Comparison of ENCODE assay signal across 1 cellular context in the genomic region with DNA sequence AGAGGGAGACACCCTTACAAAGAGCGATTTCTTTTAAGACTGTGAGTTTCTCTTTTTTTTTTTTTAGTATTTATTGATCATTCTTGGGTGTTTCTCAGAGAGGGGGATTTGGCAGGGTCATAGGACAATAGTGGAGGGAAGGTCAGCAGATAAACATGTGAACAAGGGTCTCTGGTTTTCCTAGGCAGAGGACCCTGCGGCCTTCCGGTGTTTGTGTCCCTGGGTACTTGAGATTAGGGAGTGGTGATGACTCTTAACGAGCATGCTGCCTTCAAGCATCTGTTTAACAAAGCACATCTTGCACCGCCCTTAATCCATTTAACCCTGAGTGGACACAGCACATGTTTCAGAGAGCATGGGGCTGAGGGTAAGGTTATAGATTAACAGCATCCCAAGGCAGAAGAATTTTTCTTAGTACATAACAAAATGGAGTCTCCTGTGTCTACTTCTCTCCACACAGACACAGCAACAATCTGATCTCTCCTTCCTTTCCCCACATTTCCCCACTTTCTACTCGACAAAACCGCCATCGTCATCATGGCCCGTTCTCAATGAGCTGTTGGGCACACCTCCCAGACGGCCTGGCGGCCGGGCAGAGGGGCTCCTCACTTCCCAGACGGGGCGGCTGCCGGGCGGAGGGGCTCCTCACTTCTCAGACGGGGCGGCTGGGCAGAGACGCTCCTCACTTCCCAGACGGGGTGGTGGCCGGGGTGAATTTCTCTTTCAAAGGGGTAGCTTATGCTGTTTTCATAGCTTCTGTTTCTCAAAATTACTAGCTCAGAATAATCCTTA.
TF ChIP-seq lines count a peak whose summit lies in the region.
"Not testable (repeated sequence)": the region's sequence is repeated elsewhere in the genome, so short reads cannot be mapped to it uniquely, and the experiment has no call there.

No MANE protein-coding gene starts in this region.

TF ChIP-seq in K562, 482 proteins besides CTCF, POLR2A, EP300 and RAD21 (continued from another document and continues in another):
- TF ChIP-seq, protein P1, sequence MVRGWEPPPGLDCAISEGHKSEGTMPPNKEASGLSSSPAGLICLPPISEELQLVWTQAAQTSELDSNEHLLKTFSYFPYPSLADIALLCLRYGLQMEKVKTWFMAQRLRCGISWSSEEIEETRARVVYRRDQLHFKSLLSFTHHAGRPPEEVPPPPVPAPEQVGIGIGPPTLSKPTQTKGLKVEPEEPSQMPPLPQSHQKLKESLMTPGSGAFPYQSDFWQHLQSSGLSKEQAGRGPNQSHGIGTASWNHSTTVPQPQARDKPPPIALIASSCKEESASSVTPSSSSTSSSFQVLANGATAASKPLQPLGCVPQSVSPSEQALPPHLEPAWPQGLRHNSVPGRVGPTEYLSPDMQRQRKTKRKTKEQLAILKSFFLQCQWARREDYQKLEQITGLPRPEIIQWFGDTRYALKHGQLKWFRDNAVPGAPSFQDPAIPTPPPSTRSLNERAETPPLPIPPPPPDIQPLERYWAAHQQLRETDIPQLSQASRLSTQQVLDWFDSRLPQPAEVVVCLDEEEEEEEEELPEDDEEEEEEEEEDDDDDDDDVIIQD (CRISPR knock-in tag; IDR thresholded peaks at IDR 0.05), result peak; percentile 67; the same call in 1 of the 2 replicates
- TF ChIP-seq ZNF354B (CRISPR knock-in tag; IDR thresholded peaks at IDR 0.05) (0 out of 2 replicates have a peak, but pooled peaks have one; percentile 34), MAFG (tag; conservative IDR thresholded peaks at IDR 0.05) (peak; percentile 37; the same call in 1 of the 2 replicates), ZBTB7A (IDR thresholded peaks at IDR 0.05; ENCODE audit: borderline replicate concordance, control insufficient read depth, low read depth, low read length) (0 out of 2 replicates have a peak, but pooled peaks have one; percentile 32), ATF1 (tag; IDR thresholded peaks at IDR 0.05) (peak; percentile 62), POLR2AphosphoS5 (IDR thresholded peaks at IDR 0.05; ENCODE audit: control insufficient read depth, insufficient read depth, low read depth, low read length) (peak; percentile 33; the same call in 1 of the 2 replicates), PYGO2 (tag; IDR thresholded peaks at IDR 0.05) (peak; percentile 88)
- TF ChIP-seq, protein P2, sequence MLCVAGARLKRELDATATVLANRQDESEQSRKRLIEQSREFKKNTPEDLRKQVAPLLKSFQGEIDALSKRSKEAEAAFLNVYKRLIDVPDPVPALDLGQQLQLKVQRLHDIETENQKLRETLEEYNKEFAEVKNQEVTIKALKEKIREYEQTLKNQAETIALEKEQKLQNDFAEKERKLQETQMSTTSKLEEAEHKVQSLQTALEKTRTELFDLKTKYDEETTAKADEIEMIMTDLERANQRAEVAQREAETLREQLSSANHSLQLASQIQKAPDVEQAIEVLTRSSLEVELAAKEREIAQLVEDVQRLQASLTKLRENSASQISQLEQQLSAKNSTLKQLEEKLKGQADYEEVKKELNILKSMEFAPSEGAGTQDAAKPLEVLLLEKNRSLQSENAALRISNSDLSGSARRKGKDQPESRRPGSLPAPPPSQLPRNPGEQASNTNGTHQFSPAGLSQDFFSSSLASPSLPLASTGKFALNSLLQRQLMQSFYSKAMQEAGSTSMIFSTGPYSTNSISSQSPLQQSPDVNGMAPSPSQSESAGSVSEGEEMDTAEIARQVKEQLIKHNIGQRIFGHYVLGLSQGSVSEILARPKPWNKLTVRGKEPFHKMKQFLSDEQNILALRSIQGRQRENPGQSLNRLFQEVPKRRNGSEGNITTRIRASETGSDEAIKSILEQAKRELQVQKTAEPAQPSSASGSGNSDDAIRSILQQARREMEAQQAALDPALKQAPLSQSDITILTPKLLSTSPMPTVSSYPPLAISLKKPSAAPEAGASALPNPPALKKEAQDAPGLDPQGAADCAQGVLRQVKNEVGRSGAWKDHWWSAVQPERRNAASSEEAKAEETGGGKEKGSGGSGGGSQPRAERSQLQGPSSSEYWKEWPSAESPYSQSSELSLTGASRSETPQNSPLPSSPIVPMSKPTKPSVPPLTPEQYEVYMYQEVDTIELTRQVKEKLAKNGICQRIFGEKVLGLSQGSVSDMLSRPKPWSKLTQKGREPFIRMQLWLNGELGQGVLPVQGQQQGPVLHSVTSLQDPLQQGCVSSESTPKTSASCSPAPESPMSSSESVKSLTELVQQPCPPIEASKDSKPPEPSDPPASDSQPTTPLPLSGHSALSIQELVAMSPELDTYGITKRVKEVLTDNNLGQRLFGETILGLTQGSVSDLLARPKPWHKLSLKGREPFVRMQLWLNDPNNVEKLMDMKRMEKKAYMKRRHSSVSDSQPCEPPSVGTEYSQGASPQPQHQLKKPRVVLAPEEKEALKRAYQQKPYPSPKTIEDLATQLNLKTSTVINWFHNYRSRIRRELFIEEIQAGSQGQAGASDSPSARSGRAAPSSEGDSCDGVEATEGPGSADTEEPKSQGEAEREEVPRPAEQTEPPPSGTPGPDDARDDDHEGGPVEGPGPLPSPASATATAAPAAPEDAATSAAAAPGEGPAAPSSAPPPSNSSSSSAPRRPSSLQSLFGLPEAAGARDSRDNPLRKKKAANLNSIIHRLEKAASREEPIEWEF (CRISPR knock-in tag; IDR thresholded peaks at IDR 0.05), result 0 out of 2 replicates have a peak, but pooled peaks have one; percentile 20
- TF ChIP-seq, protein P3, sequence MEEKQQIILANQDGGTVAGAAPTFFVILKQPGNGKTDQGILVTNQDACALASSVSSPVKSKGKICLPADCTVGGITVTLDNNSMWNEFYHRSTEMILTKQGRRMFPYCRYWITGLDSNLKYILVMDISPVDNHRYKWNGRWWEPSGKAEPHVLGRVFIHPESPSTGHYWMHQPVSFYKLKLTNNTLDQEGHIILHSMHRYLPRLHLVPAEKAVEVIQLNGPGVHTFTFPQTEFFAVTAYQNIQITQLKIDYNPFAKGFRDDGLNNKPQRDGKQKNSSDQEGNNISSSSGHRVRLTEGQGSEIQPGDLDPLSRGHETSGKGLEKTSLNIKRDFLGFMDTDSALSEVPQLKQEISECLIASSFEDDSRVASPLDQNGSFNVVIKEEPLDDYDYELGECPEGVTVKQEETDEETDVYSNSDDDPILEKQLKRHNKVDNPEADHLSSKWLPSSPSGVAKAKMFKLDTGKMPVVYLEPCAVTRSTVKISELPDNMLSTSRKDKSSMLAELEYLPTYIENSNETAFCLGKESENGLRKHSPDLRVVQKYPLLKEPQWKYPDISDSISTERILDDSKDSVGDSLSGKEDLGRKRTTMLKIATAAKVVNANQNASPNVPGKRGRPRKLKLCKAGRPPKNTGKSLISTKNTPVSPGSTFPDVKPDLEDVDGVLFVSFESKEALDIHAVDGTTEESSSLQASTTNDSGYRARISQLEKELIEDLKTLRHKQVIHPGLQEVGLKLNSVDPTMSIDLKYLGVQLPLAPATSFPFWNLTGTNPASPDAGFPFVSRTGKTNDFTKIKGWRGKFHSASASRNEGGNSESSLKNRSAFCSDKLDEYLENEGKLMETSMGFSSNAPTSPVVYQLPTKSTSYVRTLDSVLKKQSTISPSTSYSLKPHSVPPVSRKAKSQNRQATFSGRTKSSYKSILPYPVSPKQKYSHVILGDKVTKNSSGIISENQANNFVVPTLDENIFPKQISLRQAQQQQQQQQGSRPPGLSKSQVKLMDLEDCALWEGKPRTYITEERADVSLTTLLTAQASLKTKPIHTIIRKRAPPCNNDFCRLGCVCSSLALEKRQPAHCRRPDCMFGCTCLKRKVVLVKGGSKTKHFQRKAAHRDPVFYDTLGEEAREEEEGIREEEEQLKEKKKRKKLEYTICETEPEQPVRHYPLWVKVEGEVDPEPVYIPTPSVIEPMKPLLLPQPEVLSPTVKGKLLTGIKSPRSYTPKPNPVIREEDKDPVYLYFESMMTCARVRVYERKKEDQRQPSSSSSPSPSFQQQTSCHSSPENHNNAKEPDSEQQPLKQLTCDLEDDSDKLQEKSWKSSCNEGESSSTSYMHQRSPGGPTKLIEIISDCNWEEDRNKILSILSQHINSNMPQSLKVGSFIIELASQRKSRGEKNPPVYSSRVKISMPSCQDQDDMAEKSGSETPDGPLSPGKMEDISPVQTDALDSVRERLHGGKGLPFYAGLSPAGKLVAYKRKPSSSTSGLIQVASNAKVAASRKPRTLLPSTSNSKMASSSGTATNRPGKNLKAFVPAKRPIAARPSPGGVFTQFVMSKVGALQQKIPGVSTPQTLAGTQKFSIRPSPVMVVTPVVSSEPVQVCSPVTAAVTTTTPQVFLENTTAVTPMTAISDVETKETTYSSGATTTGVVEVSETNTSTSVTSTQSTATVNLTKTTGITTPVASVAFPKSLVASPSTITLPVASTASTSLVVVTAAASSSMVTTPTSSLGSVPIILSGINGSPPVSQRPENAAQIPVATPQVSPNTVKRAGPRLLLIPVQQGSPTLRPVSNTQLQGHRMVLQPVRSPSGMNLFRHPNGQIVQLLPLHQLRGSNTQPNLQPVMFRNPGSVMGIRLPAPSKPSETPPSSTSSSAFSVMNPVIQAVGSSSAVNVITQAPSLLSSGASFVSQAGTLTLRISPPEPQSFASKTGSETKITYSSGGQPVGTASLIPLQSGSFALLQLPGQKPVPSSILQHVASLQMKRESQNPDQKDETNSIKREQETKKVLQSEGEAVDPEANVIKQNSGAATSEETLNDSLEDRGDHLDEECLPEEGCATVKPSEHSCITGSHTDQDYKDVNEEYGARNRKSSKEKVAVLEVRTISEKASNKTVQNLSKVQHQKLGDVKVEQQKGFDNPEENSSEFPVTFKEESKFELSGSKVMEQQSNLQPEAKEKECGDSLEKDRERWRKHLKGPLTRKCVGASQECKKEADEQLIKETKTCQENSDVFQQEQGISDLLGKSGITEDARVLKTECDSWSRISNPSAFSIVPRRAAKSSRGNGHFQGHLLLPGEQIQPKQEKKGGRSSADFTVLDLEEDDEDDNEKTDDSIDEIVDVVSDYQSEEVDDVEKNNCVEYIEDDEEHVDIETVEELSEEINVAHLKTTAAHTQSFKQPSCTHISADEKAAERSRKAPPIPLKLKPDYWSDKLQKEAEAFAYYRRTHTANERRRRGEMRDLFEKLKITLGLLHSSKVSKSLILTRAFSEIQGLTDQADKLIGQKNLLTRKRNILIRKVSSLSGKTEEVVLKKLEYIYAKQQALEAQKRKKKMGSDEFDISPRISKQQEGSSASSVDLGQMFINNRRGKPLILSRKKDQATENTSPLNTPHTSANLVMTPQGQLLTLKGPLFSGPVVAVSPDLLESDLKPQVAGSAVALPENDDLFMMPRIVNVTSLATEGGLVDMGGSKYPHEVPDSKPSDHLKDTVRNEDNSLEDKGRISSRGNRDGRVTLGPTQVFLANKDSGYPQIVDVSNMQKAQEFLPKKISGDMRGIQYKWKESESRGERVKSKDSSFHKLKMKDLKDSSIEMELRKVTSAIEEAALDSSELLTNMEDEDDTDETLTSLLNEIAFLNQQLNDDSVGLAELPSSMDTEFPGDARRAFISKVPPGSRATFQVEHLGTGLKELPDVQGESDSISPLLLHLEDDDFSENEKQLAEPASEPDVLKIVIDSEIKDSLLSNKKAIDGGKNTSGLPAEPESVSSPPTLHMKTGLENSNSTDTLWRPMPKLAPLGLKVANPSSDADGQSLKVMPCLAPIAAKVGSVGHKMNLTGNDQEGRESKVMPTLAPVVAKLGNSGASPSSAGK (IDR thresholded peaks at IDR 0.05), result peak; percentile 90
- TF ChIP-seq, protein P4, sequence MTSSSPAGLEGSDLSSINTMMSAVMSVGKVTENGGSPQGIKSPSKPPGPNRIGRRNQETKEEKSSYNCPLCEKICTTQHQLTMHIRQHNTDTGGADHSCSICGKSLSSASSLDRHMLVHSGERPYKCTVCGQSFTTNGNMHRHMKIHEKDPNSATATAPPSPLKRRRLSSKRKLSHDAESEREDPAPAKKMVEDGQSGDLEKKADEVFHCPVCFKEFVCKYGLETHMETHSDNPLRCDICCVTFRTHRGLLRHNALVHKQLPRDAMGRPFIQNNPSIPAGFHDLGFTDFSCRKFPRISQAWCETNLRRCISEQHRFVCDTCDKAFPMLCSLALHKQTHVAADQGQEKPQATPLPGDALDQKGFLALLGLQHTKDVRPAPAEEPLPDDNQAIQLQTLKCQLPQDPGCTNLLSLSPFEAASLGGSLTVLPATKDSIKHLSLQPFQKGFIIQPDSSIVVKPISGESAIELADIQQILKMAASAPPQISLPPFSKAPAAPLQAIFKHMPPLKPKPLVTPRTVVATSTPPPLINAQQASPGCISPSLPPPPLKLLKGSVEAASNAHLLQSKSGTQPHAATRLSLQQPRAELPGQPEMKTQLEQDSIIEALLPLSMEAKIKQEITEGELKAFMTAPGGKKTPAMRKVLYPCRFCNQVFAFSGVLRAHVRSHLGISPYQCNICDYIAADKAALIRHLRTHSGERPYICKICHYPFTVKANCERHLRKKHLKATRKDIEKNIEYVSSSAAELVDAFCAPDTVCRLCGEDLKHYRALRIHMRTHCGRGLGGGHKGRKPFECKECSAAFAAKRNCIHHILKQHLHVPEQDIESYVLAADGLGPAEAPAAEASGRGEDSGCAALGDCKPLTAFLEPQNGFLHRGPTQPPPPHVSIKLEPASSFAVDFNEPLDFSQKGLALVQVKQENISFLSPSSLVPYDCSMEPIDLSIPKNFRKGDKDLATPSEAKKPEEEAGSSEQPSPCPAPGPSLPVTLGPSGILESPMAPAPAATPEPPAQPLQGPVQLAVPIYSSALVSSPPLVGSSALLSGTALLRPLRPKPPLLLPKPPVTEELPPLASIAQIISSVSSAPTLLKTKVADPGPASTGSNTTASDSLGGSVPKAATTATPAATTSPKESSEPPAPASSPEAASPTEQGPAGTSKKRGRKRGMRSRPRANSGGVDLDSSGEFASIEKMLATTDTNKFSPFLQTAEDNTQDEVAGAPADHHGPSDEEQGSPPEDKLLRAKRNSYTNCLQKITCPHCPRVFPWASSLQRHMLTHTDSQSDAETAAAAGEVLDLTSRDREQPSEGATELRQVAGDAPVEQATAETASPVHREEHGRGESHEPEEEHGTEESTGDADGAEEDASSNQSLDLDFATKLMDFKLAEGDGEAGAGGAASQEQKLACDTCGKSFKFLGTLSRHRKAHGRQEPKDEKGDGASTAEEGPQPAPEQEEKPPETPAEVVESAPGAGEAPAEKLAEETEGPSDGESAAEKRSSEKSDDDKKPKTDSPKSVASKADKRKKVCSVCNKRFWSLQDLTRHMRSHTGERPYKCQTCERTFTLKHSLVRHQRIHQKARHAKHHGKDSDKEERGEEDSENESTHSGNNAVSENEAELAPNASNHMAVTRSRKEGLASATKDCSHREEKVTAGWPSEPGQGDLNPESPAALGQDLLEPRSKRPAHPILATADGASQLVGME (CRISPR knock-in tag; IDR thresholded peaks at IDR 0.05), result peak; percentile 83; the same call in 1 of the 2 replicates
- not testable (repeated sequence) for TF ChIP-seq ATF1 (CRISPR knock-in tag; IDR thresholded peaks at IDR 0.05)
- TF ChIP-seq, protein P5, sequence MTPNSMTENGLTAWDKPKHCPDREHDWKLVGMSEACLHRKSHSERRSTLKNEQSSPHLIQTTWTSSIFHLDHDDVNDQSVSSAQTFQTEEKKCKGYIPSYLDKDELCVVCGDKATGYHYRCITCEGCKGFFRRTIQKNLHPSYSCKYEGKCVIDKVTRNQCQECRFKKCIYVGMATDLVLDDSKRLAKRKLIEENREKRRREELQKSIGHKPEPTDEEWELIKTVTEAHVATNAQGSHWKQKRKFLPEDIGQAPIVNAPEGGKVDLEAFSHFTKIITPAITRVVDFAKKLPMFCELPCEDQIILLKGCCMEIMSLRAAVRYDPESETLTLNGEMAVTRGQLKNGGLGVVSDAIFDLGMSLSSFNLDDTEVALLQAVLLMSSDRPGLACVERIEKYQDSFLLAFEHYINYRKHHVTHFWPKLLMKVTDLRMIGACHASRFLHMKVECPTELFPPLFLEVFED (CRISPR knock-in tag; conservative IDR thresholded peaks at IDR 0.05), result peak; percentile 75; the same call in 1 of the 2 replicates
- TF ChIP-seq, protein P6, sequence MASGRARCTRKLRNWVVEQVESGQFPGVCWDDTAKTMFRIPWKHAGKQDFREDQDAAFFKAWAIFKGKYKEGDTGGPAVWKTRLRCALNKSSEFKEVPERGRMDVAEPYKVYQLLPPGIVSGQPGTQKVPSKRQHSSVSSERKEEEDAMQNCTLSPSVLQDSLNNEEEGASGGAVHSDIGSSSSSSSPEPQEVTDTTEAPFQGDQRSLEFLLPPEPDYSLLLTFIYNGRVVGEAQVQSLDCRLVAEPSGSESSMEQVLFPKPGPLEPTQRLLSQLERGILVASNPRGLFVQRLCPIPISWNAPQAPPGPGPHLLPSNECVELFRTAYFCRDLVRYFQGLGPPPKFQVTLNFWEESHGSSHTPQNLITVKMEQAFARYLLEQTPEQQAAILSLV (tag; IDR thresholded peaks at IDR 0.05), result peak; percentile 86
